ENCODE assay signal across 9 cellular contexts in genomic region chr11:132126973-132127900, GRCh38.
A peak's percentile ranks its signal among the peaks of the same experiment; 100 is the strongest.
DNase-seq lines count a peak whose midpoint lies in the region; ATAC-seq lines count a peak whose summit lies in the region.
"Had no signal": no experiment of that assay in that cellular context is flagged by ENCODE, and none has a peak within 500 bp of the region (broad histone marks: within the 10 kb centered on the region; RNA-seq: fewer than 3 reads in every experiment).

No MANE protein-coding gene starts in this region.

- H3K9ac ChIP-seq in NT2/D1 (ENCODE audit: insufficient read length, low read depth) (no peak overlapping the region), endocrine pancreas (ENCODE audit: control insufficient read depth, insufficient read depth, low read length) (no peak overlapping the region), mesenchymal stem cell (ENCODE audit: low read length) (peak overlapping the region; percentile 80)

- peak overlapping the region; percentile 33 for H2AK5ac ChIP-seq in mesenchymal stem cell (ENCODE audit: low read length, severe bottlenecking)

- H3K36me3 ChIP-seq in NT2/D1 (ENCODE audit: insufficient read depth, insufficient read length, low read length), result no peaks in the 10 kb centered on the region
- no peaks in the 10 kb centered on the region for H3K36me3 ChIP-seq in endocrine pancreas (ENCODE audit: control insufficient read depth, insufficient read depth, low read length)
- H3K36me3 ChIP-seq in mesenchymal stem cell (ENCODE audit: control insufficient read depth in 1 of 2, insufficient read depth in 2 of 2, low read depth in 1 of 2, low read length in 2 of 2), result peaks cover 0 to 4% of the 10 kb centered on the region in 2 experiments

- 69% methylated on average over 11 of the region's 19 CpGs for WGBS in mesenchymal stem cell

- no peak overlapping the region for H3K4ac ChIP-seq in mesenchymal stem cell (ENCODE audit: low read depth in 1 of 2, low read length in 2 of 2)

- no peak overlapping the region for H3K14ac ChIP-seq in mesenchymal stem cell (ENCODE audit: low read length in 2 of 2)

- no peak overlapping the region for H4K8ac ChIP-seq in mesenchymal stem cell (ENCODE audit: low read length)

- no peaks in the 10 kb centered on the region for H3K27me3 ChIP-seq in NT2/D1 (ENCODE audit: insufficient read depth, insufficient read length)
- no peaks in the 10 kb centered on the region for H3K27me3 ChIP-seq in endocrine pancreas (ENCODE audit: control insufficient read depth, insufficient read depth, low read length)
- H3K27me3 ChIP-seq in mesenchymal stem cell (ENCODE audit: control insufficient read depth in 1 of 2, insufficient read depth in 1 of 2, low read length in 2 of 2), result no peaks in the 10 kb centered on the region

- H3K4me1 ChIP-seq in NT2/D1 (ENCODE audit: insufficient read depth, insufficient read length) (no peaks in the 10 kb centered on the region), endocrine pancreas (ENCODE audit: control insufficient read depth, insufficient read depth, low read length) (no peaks in the 10 kb centered on the region), mesenchymal stem cell (ENCODE audit: control insufficient read depth, insufficient read depth, low read depth, low read length) (peaks cover 34% of the 10 kb centered on the region)

- H3K18ac ChIP-seq in mesenchymal stem cell (ENCODE audit: low read depth in 1 of 2, low read length in 2 of 2), result peak overlapping the region in 1 of 2 experiments; percentile 54

- H2BK15ac ChIP-seq in mesenchymal stem cell (ENCODE audit: low read depth, poor library complexity, severe bottlenecking), result no peak overlapping the region

- DNase-seq in DMS 273 (lab: John Stamatoyannopoulos, UW; ENCODE audit: unreplicated experiment), result peak; percentile 22
- no peak for DNase-seq in DMS 273 treated with DMSO at 0.1 percent for 48 hours (lab: John Stamatoyannopoulos, UW)
- DNase-seq in NT2/D1 (ENCODE audit: low read depth, low spot score), result peak; percentile 46
- peak; percentile 78 for DNase-seq in mesenchymal stem cell
- no peak for DNase-seq in GOT3 (lab: John Stamatoyannopoulos, UW)

- no peak for ATAC-seq in HG02759 (IDR thresholded peaks at IDR 0.05; ENCODE audit: unreplicated experiment)
- ATAC-seq in GM21786 (IDR thresholded peaks at IDR 0.05; ENCODE audit: unreplicated experiment), result no peak

- no peak overlapping the region for H3K23ac ChIP-seq in mesenchymal stem cell (ENCODE audit: low read length in 2 of 2)

- no peak overlapping the region for H3K4me2 ChIP-seq in mesenchymal stem cell (ENCODE audit: low read length, poor library complexity, severe bottlenecking)

- H2BK120ac ChIP-seq in mesenchymal stem cell (ENCODE audit: low read depth, low read length), result peak overlapping the region; percentile 83

- no peak overlapping the region for H2AFZ ChIP-seq in mesenchymal stem cell (ENCODE audit: low read depth, low read length)

- peak overlapping the region; percentile 94 for H3K27ac ChIP-seq in mesenchymal stem cell (ENCODE audit: low read length, poor library complexity, severe bottlenecking)
- H3K27ac ChIP-seq: 22Rv1 had no signal

- no peak overlapping the region for H4K91ac ChIP-seq in mesenchymal stem cell (ENCODE audit: low read length)

- peak overlapping the region; percentile 16 for H3K4me3 ChIP-seq in NT2/D1 (ENCODE audit: insufficient read length, low read depth)
- peak overlapping the region; percentile 58 for H3K4me3 ChIP-seq in endocrine pancreas (ENCODE audit: control insufficient read depth, insufficient read depth, low read length)
- H3K4me3 ChIP-seq in mesenchymal stem cell (ENCODE audit: insufficient read depth in 1 of 2, low read depth in 1 of 2, low read length in 2 of 2), result peak overlapping the region in 1 of 2 experiments; percentile 65

- H3K79me1 ChIP-seq in mesenchymal stem cell (replicated peaks; ENCODE audit: low read length, poor library complexity, severe bottlenecking), result peaks cover 40% of the 10 kb centered on the region

- H2BK12ac ChIP-seq in mesenchymal stem cell (ENCODE audit: low read length in 2 of 2), result no peak overlapping the region

- no peak overlapping the region for H2BK5ac ChIP-seq in mesenchymal stem cell (ENCODE audit: low read depth, low read length, poor library complexity, severe bottlenecking)

- H3K9me3 ChIP-seq in NT2/D1 (ENCODE audit: insufficient read depth, low read length) (no peaks in the 10 kb centered on the region), endocrine pancreas (ENCODE audit: control insufficient read depth, low read length) (no peaks in the 10 kb centered on the region), mesenchymal stem cell (ENCODE audit: control insufficient read depth, low read length) (no peaks in the 10 kb centered on the region)

Comparison
In these comparisons a context has a peak if more than half of its experiments do, and no peak if none do; other contexts are left out.
1. DNase-seq: peak in DMS 273 (single experiment), NT2/D1 (single experiment) and mesenchymal stem cell (single experiment); none in DMS 273 treated with DMSO at 0.1 percent for 48 hours (single experiment) and GOT3 (single experiment).